ENCODE assay signal across 1 cellular context in the genomic region with DNA sequence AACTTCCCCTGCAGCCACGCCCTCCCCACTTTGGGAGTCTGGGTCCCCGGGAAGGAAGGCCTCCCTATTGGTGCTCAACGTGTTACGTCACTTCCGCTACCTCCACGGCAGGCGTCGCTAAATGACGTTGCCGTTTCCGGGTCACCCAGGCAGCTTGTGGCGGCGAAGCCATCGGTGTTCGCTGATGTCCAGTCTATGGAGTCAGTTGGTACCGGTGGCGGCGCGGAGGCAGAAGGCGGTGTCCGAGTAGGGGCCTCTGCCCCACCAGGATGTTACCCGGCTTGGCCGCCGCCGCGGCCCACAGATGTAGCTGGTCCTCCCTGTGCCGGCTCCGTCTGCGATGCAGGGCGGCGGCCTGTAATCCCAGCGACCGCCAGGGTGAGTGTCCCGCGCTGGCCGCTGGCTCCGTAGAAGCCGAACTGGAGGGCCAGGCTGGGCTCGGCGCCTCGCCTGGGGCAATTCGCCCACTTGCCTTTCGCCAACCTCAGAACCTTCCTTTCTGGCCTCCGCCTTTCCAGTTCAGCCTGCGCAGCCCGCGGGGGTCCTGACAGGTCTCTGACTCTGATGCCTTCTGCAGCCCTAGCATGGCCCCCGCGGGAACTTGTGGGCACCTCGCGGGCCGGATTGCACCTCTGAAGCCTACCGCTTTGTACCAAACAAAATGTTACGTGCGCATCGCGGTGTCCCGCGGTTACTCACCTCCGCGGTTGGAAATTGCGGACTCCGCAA.
A peak's percentile ranks its signal among the peaks of the same experiment; 100 is the strongest.
TF ChIP-seq lines count a peak whose summit lies in the region.

A gene (plus strand): TSS at position 148 of the 729 bp plus-strand sequence. CDS start 122 bp downstream, at position 270.

TF ChIP-seq in GM12878, 131 proteins besides CTCF, POLR2A, EP300 and RAD21 (continued from another document and continues in another):
- TF ChIP-seq, protein P1, sequence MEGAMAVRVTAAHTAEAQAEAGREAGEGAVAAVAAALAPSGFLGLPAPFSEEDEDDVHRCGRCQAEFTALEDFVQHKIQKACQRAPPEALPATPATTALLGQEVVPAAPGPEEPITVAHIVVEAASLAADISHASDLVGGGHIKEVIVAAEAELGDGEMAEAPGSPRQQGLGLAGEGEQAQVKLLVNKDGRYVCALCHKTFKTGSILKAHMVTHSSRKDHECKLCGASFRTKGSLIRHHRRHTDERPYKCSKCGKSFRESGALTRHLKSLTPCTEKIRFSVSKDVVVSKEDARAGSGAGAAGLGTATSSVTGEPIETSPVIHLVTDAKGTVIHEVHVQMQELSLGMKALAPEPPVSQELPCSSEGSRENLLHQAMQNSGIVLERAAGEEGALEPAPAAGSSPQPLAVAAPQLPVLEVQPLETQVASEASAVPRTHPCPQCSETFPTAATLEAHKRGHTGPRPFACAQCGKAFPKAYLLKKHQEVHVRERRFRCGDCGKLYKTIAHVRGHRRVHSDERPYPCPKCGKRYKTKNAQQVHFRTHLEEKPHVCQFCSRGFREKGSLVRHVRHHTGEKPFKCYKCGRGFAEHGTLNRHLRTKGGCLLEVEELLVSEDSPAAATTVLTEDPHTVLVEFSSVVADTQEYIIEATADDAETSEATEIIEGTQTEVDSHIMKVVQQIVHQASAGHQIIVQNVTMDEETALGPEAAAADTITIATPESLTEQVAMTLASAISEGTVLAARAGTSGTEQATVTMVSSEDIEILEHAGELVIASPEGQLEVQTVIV (IDR thresholded peaks at IDR 0.05; ENCODE audit: borderline replicate concordance, partially characterized antibody), result peak; percentile 58
- TF ChIP-seq, protein P2, sequence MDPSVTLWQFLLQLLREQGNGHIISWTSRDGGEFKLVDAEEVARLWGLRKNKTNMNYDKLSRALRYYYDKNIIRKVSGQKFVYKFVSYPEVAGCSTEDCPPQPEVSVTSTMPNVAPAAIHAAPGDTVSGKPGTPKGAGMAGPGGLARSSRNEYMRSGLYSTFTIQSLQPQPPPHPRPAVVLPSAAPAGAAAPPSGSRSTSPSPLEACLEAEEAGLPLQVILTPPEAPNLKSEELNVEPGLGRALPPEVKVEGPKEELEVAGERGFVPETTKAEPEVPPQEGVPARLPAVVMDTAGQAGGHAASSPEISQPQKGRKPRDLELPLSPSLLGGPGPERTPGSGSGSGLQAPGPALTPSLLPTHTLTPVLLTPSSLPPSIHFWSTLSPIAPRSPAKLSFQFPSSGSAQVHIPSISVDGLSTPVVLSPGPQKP (IDR thresholded peaks at IDR 0.05; ENCODE audit: low read depth, low read length), result peak; percentile 69
- TF ChIP-seq, protein P3, sequence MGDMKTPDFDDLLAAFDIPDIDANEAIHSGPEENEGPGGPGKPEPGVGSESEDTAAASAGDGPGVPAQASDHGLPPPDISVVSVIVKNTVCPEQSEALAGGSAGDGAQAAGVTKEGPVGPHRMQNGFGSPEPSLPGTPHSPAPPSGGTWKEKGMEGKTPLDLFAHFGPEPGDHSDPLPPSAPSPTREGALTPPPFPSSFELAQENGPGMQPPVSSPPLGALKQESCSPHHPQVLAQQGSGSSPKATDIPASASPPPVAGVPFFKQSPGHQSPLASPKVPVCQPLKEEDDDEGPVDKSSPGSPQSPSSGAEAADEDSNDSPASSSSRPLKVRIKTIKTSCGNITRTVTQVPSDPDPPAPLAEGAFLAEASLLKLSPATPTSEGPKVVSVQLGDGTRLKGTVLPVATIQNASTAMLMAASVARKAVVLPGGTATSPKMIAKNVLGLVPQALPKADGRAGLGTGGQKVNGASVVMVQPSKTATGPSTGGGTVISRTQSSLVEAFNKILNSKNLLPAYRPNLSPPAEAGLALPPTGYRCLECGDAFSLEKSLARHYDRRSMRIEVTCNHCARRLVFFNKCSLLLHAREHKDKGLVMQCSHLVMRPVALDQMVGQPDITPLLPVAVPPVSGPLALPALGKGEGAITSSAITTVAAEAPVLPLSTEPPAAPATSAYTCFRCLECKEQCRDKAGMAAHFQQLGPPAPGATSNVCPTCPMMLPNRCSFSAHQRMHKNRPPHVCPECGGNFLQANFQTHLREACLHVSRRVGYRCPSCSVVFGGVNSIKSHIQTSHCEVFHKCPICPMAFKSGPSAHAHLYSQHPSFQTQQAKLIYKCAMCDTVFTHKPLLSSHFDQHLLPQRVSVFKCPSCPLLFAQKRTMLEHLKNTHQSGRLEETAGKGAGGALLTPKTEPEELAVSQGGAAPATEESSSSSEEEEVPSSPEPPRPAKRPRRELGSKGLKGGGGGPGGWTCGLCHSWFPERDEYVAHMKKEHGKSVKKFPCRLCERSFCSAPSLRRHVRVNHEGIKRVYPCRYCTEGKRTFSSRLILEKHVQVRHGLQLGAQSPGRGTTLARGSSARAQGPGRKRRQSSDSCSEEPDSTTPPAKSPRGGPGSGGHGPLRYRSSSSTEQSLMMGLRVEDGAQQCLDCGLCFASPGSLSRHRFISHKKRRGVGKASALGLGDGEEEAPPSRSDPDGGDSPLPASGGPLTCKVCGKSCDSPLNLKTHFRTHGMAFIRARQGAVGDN (IDR thresholded peaks at IDR 0.05), result peak; percentile 86
- TF ChIP-seq, protein P4, sequence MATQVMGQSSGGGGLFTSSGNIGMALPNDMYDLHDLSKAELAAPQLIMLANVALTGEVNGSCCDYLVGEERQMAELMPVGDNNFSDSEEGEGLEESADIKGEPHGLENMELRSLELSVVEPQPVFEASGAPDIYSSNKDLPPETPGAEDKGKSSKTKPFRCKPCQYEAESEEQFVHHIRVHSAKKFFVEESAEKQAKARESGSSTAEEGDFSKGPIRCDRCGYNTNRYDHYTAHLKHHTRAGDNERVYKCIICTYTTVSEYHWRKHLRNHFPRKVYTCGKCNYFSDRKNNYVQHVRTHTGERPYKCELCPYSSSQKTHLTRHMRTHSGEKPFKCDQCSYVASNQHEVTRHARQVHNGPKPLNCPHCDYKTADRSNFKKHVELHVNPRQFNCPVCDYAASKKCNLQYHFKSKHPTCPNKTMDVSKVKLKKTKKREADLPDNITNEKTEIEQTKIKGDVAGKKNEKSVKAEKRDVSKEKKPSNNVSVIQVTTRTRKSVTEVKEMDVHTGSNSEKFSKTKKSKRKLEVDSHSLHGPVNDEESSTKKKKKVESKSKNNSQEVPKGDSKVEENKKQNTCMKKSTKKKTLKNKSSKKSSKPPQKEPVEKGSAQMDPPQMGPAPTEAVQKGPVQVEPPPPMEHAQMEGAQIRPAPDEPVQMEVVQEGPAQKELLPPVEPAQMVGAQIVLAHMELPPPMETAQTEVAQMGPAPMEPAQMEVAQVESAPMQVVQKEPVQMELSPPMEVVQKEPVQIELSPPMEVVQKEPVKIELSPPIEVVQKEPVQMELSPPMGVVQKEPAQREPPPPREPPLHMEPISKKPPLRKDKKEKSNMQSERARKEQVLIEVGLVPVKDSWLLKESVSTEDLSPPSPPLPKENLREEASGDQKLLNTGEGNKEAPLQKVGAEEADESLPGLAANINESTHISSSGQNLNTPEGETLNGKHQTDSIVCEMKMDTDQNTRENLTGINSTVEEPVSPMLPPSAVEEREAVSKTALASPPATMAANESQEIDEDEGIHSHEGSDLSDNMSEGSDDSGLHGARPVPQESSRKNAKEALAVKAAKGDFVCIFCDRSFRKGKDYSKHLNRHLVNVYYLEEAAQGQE (IDR thresholded peaks at IDR 0.05; ENCODE audit: low read depth, low read length), result no peak
- TF ChIP-seq, protein P5, sequence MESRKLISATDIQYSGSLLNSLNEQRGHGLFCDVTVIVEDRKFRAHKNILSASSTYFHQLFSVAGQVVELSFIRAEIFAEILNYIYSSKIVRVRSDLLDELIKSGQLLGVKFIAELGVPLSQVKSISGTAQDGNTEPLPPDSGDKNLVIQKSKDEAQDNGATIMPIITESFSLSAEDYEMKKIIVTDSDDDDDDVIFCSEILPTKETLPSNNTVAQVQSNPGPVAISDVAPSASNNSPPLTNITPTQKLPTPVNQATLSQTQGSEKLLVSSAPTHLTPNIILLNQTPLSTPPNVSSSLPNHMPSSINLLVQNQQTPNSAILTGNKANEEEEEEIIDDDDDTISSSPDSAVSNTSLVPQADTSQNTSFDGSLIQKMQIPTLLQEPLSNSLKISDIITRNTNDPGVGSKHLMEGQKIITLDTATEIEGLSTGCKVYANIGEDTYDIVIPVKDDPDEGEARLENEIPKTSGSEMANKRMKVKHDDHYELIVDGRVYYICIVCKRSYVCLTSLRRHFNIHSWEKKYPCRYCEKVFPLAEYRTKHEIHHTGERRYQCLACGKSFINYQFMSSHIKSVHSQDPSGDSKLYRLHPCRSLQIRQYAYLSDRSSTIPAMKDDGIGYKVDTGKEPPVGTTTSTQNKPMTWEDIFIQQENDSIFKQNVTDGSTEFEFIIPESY (IDR thresholded peaks at IDR 0.05), result no peak
- TF ChIP-seq ESRRA (IDR thresholded peaks at IDR 0.05; ENCODE audit: low read length), result 0 out of 2 replicates have a peak, but pooled peaks have one; percentile 21
- TF ChIP-seq BHLHE40 (IDR thresholded peaks at IDR 0.05; ENCODE audit: borderline replicate concordance in 1 of 2, low read depth in 2 of 2, low read length in 1 of 2), result peak; percentile 46 to 69; a peak in 3 of 4 replicates
- peak; percentile 71; the same call in 1 of the 2 replicates for TF ChIP-seq POLR2AphosphoS2 (IDR thresholded peaks at IDR 0.05; ENCODE audit: low read depth, low read length)
- TF ChIP-seq IKZF2 (IDR thresholded peaks at IDR 0.05), result no peak; a peak in 2 of 4 replicates
- TF ChIP-seq CHD4 (IDR thresholded peaks at IDR 0.05), result no peak
- TF ChIP-seq BMI1 (IDR thresholded peaks at IDR 0.05; ENCODE audit: borderline replicate concordance), result no peak
- TF ChIP-seq, protein P6, sequence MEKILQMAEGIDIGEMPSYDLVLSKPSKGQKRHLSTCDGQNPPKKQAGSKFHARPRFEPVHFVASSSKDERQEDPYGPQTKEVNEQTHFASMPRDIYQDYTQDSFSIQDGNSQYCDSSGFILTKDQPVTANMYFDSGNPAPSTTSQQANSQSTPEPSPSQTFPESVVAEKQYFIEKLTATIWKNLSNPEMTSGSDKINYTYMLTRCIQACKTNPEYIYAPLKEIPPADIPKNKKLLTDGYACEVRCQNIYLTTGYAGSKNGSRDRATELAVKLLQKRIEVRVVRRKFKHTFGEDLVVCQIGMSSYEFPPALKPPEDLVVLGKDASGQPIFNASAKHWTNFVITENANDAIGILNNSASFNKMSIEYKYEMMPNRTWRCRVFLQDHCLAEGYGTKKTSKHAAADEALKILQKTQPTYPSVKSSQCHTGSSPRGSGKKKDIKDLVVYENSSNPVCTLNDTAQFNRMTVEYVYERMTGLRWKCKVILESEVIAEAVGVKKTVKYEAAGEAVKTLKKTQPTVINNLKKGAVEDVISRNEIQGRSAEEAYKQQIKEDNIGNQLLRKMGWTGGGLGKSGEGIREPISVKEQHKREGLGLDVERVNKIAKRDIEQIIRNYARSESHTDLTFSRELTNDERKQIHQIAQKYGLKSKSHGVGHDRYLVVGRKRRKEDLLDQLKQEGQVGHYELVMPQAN (conservative IDR thresholded peaks at IDR 0.05), result peak; percentile 86
- peak; percentile 91 for TF ChIP-seq POLR2AphosphoS5 (IDR thresholded peaks at IDR 0.05; ENCODE audit: low read length)
- TF ChIP-seq, protein P7, sequence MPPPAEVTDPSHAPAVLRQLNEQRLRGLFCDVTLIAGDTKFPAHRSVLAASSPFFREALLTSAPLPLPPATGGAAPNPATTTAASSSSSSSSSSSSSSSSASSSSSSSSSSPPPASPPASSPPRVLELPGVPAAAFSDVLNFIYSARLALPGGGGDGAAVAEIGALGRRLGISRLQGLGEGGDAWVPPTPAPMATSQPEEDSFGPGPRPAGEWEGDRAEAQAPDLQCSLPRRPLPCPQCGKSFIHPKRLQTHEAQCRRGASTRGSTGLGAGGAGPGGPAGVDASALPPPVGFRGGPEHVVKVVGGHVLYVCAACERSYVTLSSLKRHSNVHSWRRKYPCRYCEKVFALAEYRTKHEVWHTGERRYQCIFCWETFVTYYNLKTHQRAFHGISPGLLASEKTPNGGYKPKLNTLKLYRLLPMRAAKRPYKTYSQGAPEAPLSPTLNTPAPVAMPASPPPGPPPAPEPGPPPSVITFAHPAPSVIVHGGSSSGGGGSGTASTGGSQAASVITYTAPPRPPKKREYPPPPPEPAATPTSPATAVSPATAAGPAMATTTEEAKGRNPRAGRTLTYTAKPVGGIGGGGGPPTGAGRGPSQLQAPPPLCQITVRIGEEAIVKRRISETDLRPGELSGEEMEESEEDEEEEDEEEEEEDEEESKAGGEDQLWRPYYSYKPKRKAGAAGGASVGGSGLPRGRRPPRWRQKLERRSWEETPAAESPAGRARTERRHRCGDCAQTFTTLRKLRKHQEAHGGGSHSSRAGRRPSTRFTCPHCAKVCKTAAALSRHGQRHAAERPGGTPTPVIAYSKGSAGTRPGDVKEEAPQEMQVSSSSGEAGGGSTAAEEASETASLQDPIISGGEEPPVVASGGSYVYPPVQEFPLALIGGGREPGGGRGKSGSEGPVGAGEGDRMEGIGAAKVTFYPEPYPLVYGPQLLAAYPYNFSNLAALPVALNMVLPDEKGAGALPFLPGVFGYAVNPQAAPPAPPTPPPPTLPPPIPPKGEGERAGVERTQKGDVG (CRISPR knock-in tag; IDR thresholded peaks at IDR 0.05), result no peak
- peak; percentile 77; the same call in 1 of the 2 replicates for TF ChIP-seq TAF1 (IDR thresholded peaks at IDR 0.05; ENCODE audit: borderline replicate concordance, low read depth, low read length)
- peak; percentile 85; the same call in 1 of the 2 replicates for TF ChIP-seq RB1 (IDR thresholded peaks at IDR 0.05; ENCODE audit: borderline replicate concordance)
- TF ChIP-seq BACH1 (IDR thresholded peaks at IDR 0.05; ENCODE audit: borderline replicate concordance), result no peak; the same call in 1 of the 2 replicates
- TF ChIP-seq TCF3 (IDR thresholded peaks at IDR 0.05; ENCODE audit: borderline replicate concordance, insufficient read depth, low read depth, low read length), result no peak
- TF ChIP-seq SPI1 (IDR thresholded peaks at IDR 0.05; ENCODE audit: borderline replicate concordance, insufficient read depth, low read depth, low read length), result peak; percentile 30; the same call in 1 of the 2 replicates
- no peak for TF ChIP-seq IRF4 (IDR thresholded peaks at IDR 0.05; ENCODE audit: low read depth, low read length)
- TF ChIP-seq, protein P8, sequence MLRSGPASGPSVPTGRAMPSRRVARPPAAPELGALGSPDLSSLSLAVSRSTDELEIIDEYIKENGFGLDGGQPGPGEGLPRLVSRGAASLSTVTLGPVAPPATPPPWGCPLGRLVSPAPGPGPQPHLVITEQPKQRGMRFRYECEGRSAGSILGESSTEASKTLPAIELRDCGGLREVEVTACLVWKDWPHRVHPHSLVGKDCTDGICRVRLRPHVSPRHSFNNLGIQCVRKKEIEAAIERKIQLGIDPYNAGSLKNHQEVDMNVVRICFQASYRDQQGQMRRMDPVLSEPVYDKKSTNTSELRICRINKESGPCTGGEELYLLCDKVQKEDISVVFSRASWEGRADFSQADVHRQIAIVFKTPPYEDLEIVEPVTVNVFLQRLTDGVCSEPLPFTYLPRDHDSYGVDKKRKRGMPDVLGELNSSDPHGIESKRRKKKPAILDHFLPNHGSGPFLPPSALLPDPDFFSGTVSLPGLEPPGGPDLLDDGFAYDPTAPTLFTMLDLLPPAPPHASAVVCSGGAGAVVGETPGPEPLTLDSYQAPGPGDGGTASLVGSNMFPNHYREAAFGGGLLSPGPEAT (IDR thresholded peaks at IDR 0.05; ENCODE audit: low read depth), result peak; percentile 53; the same call in 1 of the 2 replicates
- TF ChIP-seq SIN3A (IDR thresholded peaks at IDR 0.05; ENCODE audit: low read depth, low read length), result 0 out of 2 replicates have a peak, but pooled peaks have one; percentile 54
- TF ChIP-seq, protein P9, sequence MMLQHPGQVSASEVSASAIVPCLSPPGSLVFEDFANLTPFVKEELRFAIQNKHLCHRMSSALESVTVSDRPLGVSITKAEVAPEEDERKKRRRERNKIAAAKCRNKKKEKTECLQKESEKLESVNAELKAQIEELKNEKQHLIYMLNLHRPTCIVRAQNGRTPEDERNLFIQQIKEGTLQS (IDR thresholded peaks at IDR 0.05; ENCODE audit: borderline replicate concordance, extremely low read depth, low read depth, low read length), result no peak
- peak; percentile 80 for TF ChIP-seq IKZF1 (conservative IDR thresholded peaks at IDR 0.05)
- no peak for TF ChIP-seq EGR1 (IDR thresholded peaks at IDR 0.05; ENCODE audit: borderline replicate concordance in 1 of 2, low read depth in 2 of 2, low read length in 2 of 2)
- TF ChIP-seq ZNF274 (IDR thresholded peaks at IDR 0.05; ENCODE audit: insufficient read depth, insufficient read length), result no peak
